ENCODE assay signal across 21 cellular contexts in the genomic region with DNA sequence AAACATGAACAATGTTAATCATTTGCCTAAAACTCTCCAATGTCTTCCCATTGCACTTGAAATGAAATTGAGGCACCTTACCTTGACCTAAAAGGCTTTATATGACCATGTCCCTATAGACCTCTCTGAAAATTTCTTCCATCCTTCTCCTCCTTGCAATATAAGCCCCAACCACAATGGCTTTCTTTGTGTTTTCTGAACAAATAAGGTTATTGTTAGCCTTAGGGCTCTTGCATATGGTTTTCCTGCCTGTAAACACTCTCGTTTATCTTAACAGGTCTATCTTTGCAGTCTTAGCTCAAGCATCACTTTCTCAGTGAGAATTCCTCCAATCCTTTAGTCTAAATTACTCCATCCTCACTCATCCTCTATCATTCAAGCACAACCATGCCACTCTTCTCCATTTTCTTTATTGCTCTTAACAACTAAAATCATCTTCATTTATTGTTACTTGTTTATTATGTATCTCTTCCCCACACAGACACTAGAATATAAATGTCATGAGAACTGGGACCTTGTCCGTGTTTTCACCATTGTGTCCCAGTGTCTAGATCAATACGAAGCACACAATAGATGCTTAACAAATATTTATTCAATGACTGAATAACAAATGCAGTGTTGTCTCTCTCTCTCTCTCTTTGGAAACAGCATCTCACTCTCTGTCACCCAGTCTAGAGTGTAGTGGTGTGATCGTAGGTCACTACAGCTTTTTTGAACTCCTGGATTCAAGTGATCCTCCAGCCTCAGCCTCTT.
"Had no signal": no experiment of that assay in that cellular context is flagged by ENCODE, and none has a peak within 500 bp of the region (broad histone marks: within the 10 kb centered on the region; RNA-seq: fewer than 3 reads in every experiment).

No MANE protein-coding gene starts in this region.

- DNase-seq: activated CD4-positive, alpha-beta memory T cell treated with anti-CD3 and anti-CD28 coated beads for 36 hours; activated CD4-positive, alpha-beta T cell treated with anti-CD3 and anti-CD28 coated beads, Interleukin-2, amount 10 ng/mL, durations not matched to agents 7 days and 5 days; activated CD4-positive, CD25-positive, alpha-beta regulatory T cell; activated CD8-positive, alpha-beta memory T cell treated with anti-CD3 and anti-CD28 coated beads for 24 hours; activated effector memory CD4-positive, alpha-beta T cell treated with anti-CD3 and anti-CD28 coated beads, Interleukin-2, amount 50 U/mL, for 16 hours; activated naive CD4-positive, alpha-beta T cell treated with Interleukin-2 at 50 U/mL for 16 hours; activated naive CD8-positive, alpha-beta T cell treated with anti-CD3 and anti-CD28 coated beads, Interleukin-2, amount 50 U/mL, for 24 hours; activated T-cell treated with anti-CD3 and anti-CD28 coated beads, Interleukin-2, amount 50 U/mL, for 4 hours; amniotic stem cell; body of pancreas; Kasumi-1; KBM-7; NCI-H1048; NCI-H1930; NCI-H446; NCI-H526; NK-92 treated with Interleukin-12 subunit alpha and Interleukin-12 subunit beta, amount 100 ng/mL, for 24 hours; OCI-M1; RPMI8226; SK-N-SH; T-helper 1 cell had no signal
